ENCODE assay signal across 8 cellular contexts in the genomic region with DNA sequence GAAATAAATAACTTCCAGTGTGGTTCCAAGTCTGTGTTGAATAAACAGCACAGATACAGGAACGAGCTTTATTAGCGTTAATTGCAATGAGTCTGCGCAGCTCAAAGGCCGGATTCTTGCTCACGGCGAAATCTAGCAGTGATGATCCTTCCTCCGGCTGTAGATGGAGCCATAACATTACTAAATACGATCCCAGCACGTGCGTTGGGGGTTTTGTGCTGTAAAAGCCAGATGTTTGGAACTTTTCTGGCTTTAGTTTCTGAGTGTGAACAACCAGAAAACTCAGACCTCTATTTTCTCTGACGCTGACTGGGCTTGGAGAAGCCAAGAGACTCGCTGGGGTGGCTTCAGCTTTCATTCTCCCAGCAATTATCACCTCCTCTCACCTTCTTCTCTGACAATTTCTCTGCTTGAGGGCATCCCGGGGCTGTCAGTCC. TPM values are rescaled to one million over a fixed set of nuclear protein-coding genes. Genes with fewer than 3 reads are reported as not detected.
DNase-seq lines count a peak whose midpoint lies in the region; ATAC-seq, FAIRE-seq and TF ChIP-seq lines count a peak whose summit lies in the region.

No MANE protein-coding gene starts in this region.

- peaks cover 5% of the 10 kb centered on the region; the same call in 1 of the 3 replicates for H3K4me1 ChIP-seq in A549

- peak; percentile 61 to 71 for DNase-seq in A549 (ENCODE audit: low read depth in 1 of 2, low spot score in 1 of 2)
- peak; percentile 65 for DNase-seq in NCI-H2196 (lab: John Stamatoyannopoulos, UW; ENCODE audit: unreplicated experiment)
- peak; percentile 41 for DNase-seq in WERI-Rb-1
- peak; percentile 24 to 36 for DNase-seq in central memory CD8-positive, alpha-beta T cell (ENCODE audit: low spot score in 2 of 2)
- peak in 1 of 2 donors; percentile 61 for DNase-seq in left colon
- DNase-seq in stimulated activated CD4-positive, alpha-beta T cell treated with anti-CD3 and anti-CD28 coated beads, Interleukin-2, amount 100 ng/mL, for 48 hours = peak; percentile 26 to 40

- intact Hi-C loops in left colon (cut with DNase I, micrococcal nuclease) = no loop called here

- H3K9me3 ChIP-seq in A549 (no peaks in the 10 kb centered on the region), WERI-Rb-1 (ENCODE audit: severe bottlenecking) (no peaks in the 10 kb centered on the region)

- peak; percentile 79 for TF ChIP-seq CTCF in A549 (IDR thresholded peaks at IDR 0.05)
- TF ChIP-seq CTCF in WERI-Rb-1 (IDR thresholded peaks at IDR 0.05; ENCODE audit: low read depth, low read length) = peak; percentile 77

- WGBS in A549 (ENCODE audit: missing lambda C conversion rate) = 5% methylated on average over 13 of the region's 13 CpGs

- H3K4me3 ChIP-seq in A549 (no peak overlapping the region), WERI-Rb-1 (ENCODE audit: low read depth, low read length) (no peak overlapping the region)

- H3K27ac Mint-ChIP-seq in central memory CD8-positive, alpha-beta T cell (ENCODE audit: low read depth) = no peak overlapping the region

- H3K27ac ChIP-seq in A549 (peak overlapping the region; percentile 2 to 28; a peak in 2 of 6 replicates), WERI-Rb-1 (no peak overlapping the region)

- no peaks in the 10 kb centered on the region for H3K27me3 ChIP-seq in WERI-Rb-1 (ENCODE audit: insufficient read depth, low read depth, severe bottlenecking)

- no peak for TF ChIP-seq EP300 in A549 (IDR thresholded peaks at IDR 0.05)

- peaks cover 9% of the 10 kb centered on the region for H3K27me3 Mint-ChIP-seq in central memory CD8-positive, alpha-beta T cell

- peaks cover 28% of the 10 kb centered on the region for H3K4me1 Mint-ChIP-seq in central memory CD8-positive, alpha-beta T cell

- H3K36me3 Mint-ChIP-seq in central memory CD8-positive, alpha-beta T cell (ENCODE audit: insufficient read depth) = no peaks in the 10 kb centered on the region

- no peaks in the 10 kb centered on the region for H3K9me3 Mint-ChIP-seq in central memory CD8-positive, alpha-beta T cell

- ATAC-seq in A549 (peak; percentile 62 to 90; a peak in 5 of 6 replicates), GM18499 (IDR thresholded peaks at IDR 0.05; ENCODE audit: insufficient read depth, unreplicated experiment) (peak; percentile 71), HG03045 (IDR thresholded peaks at IDR 0.05; ENCODE audit: unreplicated experiment) (peak; percentile 62), left colon (peak; percentile 97)
- peak; percentile 74 for ATAC-seq in central memory CD8-positive, alpha-beta T cell (replicated peaks; ENCODE audit: extremely low read depth, poor library complexity, severe bottlenecking)

- POLR2A ChIA-PET in A549 (lab: Yijun Ruan, JAX) = interaction anchor here (1.0 kb wide), 1 partner anchor 1380 kb away, joined by 3 read pairs; a partner anchor contains a TSS

- FAIRE-seq in A549 (lab: Jason Lieb, UNC) = peak; percentile 83

- peak overlapping the region; percentile 20 for H3K4me3 Mint-ChIP-seq in central memory CD8-positive, alpha-beta T cell

- CTCF ChIA-PET in A549 (lab: Yijun Ruan, JAX) = interaction anchor here (0.5 to 3.4 kb wide), 24 partner anchors 11 to 1909 kb away, joined by 3 to 23 read pairs (median 4); no protein-coding TSS in a partner anchor

- H3K4me2 ChIP-seq in A549 = peak overlapping the region; percentile 65

- H3K36me3 ChIP-seq in WERI-Rb-1 = no peaks in the 10 kb centered on the region

- TF ChIP-seq POLR2A in A549 (IDR thresholded peaks at IDR 0.05; ENCODE audit: low read length) = no peak

- TF ChIP-seq RAD21 in A549 (conservative IDR thresholded peaks at IDR 0.05 in 1 of 2, IDR thresholded peaks at IDR 0.05 in 1 of 2) = peak; percentile 85 to 90

TF ChIP-seq in A549, 52 proteins besides CTCF, POLR2A, EP300 and RAD21:
- TF ChIP-seq MYC (IDR thresholded peaks at IDR 0.05; ENCODE audit: borderline replicate concordance, low read length) (peak; percentile 89), SMC3 (IDR thresholded peaks at IDR 0.05) (peak; percentile 61), ZC3H11A (IDR thresholded peaks at IDR 0.05) (no peak), BHLHE40 (IDR thresholded peaks at IDR 0.05; ENCODE audit: low read depth, low read length) (peak; percentile 89)
- TF ChIP-seq, protein P1, sequence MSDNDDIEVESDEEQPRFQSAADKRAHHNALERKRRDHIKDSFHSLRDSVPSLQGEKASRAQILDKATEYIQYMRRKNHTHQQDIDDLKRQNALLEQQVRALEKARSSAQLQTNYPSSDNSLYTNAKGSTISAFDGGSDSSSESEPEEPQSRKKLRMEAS (IDR thresholded peaks at IDR 0.05) = peak; percentile 98
- TF ChIP-seq, protein P2, sequence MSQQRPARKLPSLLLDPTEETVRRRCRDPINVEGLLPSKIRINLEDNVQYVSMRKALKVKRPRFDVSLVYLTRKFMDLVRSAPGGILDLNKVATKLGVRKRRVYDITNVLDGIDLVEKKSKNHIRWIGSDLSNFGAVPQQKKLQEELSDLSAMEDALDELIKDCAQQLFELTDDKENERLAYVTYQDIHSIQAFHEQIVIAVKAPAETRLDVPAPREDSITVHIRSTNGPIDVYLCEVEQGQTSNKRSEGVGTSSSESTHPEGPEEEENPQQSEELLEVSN (IDR thresholded peaks at IDR 0.05; ENCODE audit: borderline replicate concordance, low read depth) = peak; percentile 58; the same call in 1 of the 2 replicates

RNA-seq across cellular contexts. Expression of a gene that starts 47.0 kb away (rescaled TPM):
- 48.4 and 58.4 TPM in 2 replicates for polyA plus RNA-seq in A549 (2011; rRNA removed)
- polyA plus RNA-seq in A549 (2012; cell fraction: cytosol; rRNA removed) = 13.8 and 16.2 TPM in 2 replicates
- polyA plus RNA-seq in A549 (2012; cell fraction: nucleus; rRNA removed) = 10.1 and 13.8 TPM in 2 replicates
- 20.8 to 21.3 TPM (median 21.0 TPM) in 3 replicates for polyA plus RNA-seq in A549 (2017; fragmentation: RNase III; extraction: RNeasy Plus Mini Kit Qiagen cat#74134 plus additional on column Dnase treatment)
- polyA minus RNA-seq in A549 (2011; rRNA and poly(A)+ RNA removed) = 23.3 and 34.3 TPM in 2 replicates
- total RNA-seq in left colon = 10 to 100 TPM; 29.4 to 32.7 TPM
